ENCODE assay signal across 10 cellular contexts in the genomic region with DNA sequence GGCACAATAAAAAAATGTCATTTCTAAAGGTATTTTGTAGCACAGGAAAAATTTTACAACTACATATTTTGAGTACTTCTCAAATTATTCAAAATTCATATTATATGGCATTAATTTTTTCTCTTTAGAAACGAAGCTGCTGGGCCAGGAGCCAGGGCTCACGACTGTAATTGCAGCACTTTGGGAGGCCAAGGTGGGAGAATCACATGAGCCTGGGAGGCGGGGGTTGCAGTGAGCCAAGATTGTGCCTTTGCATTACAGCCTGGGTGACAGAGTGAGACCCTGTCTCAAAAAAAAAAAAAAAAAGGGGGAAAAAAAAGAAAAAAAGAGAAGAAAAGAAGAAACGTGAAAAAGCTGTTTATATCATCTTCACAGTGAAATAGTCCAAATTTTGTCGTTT.
"Had no signal": no experiment of that assay in that cellular context is flagged by ENCODE, and none has a peak within 500 bp of the region (broad histone marks: within the 10 kb centered on the region; RNA-seq: fewer than 3 reads in every experiment).

No MANE protein-coding gene starts in this region.

- H3K27me3 Mint-ChIP-seq: IgD-negative memory B cell had no signal

- H3K36me3 ChIP-seq: HAP-1 had no signal

- FAIRE-seq: HepG2 had no signal

- H3K4me1 Mint-ChIP-seq: IgD-negative memory B cell had no signal

- H3K27ac Mint-ChIP-seq: HFFc6, IgD-negative memory B cell had no signal

- DNase-seq: GM23248, H7, HFFc6, KBM-7 had no signal

- H3K4me3 ChIP-seq: GM23248, HAP-1 had no signal

- H2AFZ ChIP-seq: GM23248 had no signal

- ATAC-seq: HCT116, HepG2 had no signal

- H3K27ac ChIP-seq: GM23248, HL-60, KMS-11 had no signal

- H3K9ac ChIP-seq: GM23248, KMS-11 had no signal

- H3K4me2 ChIP-seq: KMS-11 had no signal

- H3K9me3 ChIP-seq: HAP-1 had no signal

- H3K4me3 Mint-ChIP-seq: HFFc6, IgD-negative memory B cell had no signal

- H3K36me3 Mint-ChIP-seq: IgD-negative memory B cell had no signal
